Comparison of ENCODE assay signal across 8 cellular contexts in the genomic region with DNA sequence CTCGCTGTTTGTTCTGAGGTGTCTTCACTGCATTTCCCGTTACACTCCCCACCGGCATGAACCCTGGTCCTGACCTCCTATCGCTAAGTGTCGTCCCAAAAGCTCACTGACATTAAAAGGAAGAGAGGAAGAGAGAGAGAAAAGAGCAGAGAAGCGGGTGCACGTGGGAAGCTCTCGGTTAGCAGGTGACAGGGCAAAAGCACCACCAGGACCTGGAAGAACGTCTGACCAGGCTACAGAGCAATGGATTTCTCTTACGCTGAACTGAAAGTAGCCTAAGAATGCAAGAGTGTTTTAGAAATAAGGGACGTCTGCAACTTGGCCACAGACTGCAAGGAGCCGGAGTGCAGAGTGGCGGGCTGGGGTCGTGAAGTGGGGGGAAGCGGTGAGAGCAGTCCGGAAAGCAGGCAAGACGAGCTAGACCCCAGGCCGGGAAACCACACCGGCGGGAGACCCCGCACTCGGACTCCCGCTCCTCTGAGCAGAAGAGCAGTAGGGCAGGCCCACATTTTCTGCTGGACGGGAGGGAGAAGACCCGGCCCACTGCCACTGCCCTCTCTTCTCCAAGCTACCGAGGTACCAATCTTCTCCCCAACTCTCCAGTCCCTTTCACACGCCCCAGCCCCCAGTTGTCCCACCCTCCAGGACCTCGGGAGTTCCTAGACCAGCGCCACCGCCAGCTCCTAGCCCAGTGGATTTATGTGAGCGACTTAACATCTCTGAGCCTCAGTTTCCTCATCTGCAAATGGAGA. TPM values are rescaled to one million over a fixed set of nuclear protein-coding genes. Genes with fewer than 3 reads are reported as not detected.
DNase-seq lines count a peak whose midpoint lies in the region; ATAC-seq and TF ChIP-seq lines count a peak whose summit lies in the region.

No MANE protein-coding gene starts in this region.

- peak; percentile 69 for DNase-seq in NCI-H82 (lab: John Stamatoyannopoulos, UW)
- no peak for DNase-seq in NCI-H82 treated with DMSO at 0.1 percent for 48 hours (lab: John Stamatoyannopoulos, UW; ENCODE audit: unreplicated experiment)
- DNase-seq in dorsolateral prefrontal cortex, result peak in 1 of 10 donors; percentile 19
- peak in 1 of 2 donors; percentile 80 for DNase-seq in aorta
- no peak for DNase-seq in germinal center (ENCODE audit: low spot score)

- no peak for TF ChIP-seq CTCF in dorsolateral prefrontal cortex (IDR thresholded peaks at IDR 0.05 in 54 of 56, conservative IDR thresholded peaks at IDR 0.05 in 2 of 56; ENCODE audit: low read depth in 1 of 56, partially characterized antibody in 56 of 56)

- WGBS in aorta, 2 donors, result 33 to 37% methylated on average over 27 to 31 of the region's 31 CpGs

- H3K4me1 ChIP-seq in muscle layer of duodenum (ENCODE audit: control insufficient read depth in 1 of 2, insufficient read depth in 2 of 2, low read length in 2 of 2) (peaks cover 0 to 6% of the 10 kb centered on the region in 2 donors), aorta (ENCODE audit: control insufficient read depth in 1 of 2, insufficient read depth in 2 of 2, low read length in 2 of 2) (no peaks in the 10 kb centered on the region)

- H3K27me3 ChIP-seq in dorsolateral prefrontal cortex, result no peaks in the 10 kb centered on the region
- H3K27me3 ChIP-seq in muscle layer of duodenum (ENCODE audit: low read depth, low read length), result no peaks in the 10 kb centered on the region
- H3K27me3 ChIP-seq in aorta (ENCODE audit: control insufficient read depth in 1 of 2, insufficient read depth in 2 of 2, low read length in 1 of 2), result no peaks in the 10 kb centered on the region

- intact Hi-C loops in dorsolateral prefrontal cortex (cut with DNase I) (loop anchor here (2.0 kb wide), 2 partner anchors 89 to 223 kb away; a partner anchor contains a TSS), aorta (cut with DNase I) (loop anchor here (10.0 kb wide), 2 partner anchors 221 to 371 kb away; a partner anchor contains a TSS)

- ATAC-seq in SK-N-SH treated with all-trans-retinoic acid at 6 μM for 48 hours (peak; percentile 20), aorta (ENCODE audit: low FRiP score) (no peak), HG03097 (IDR thresholded peaks at IDR 0.05; ENCODE audit: low FRiP score, unreplicated experiment) (no peak)

- H3K9me3 ChIP-seq in muscle layer of duodenum (ENCODE audit: control insufficient read depth in 1 of 2, low read length in 2 of 2), result no peaks in the 10 kb centered on the region
- no peaks in the 10 kb centered on the region for H3K9me3 ChIP-seq in aorta (ENCODE audit: control insufficient read depth, low read length)

- H3K4me3 ChIP-seq in dorsolateral prefrontal cortex, result peak overlapping the region; percentile 64 to 94 (median 84)
- peak overlapping the region; percentile 80 to 85 for H3K4me3 ChIP-seq in muscle layer of duodenum (ENCODE audit: low read depth in 1 of 2, low read length in 2 of 2)
- peak overlapping the region in 1 of 2 donors; percentile 77 for H3K4me3 ChIP-seq in aorta (ENCODE audit: low read length in 2 of 2)

- H3K27ac ChIP-seq in dorsolateral prefrontal cortex, result peak overlapping the region in 47 of 59 donors; percentile 13 to 91 (median 79)
- H3K27ac ChIP-seq in muscle layer of duodenum (ENCODE audit: low read length), result peak overlapping the region; percentile 53
- H3K27ac ChIP-seq in aorta (ENCODE audit: low read depth in 1 of 2, low read length in 2 of 2), result peak overlapping the region; percentile 2 to 94

- H3K36me3 ChIP-seq in muscle layer of duodenum (ENCODE audit: control insufficient read depth in 1 of 2, insufficient read depth in 2 of 2, low read length in 2 of 2), result no peaks in the 10 kb centered on the region
- no peaks in the 10 kb centered on the region for H3K36me3 ChIP-seq in aorta (ENCODE audit: control insufficient read depth in 1 of 2, insufficient read depth in 2 of 2, low read length in 1 of 2)

TF ChIP-seq in SK-N-SH treated with all-trans-retinoic acid at 6 μM for 48 hours, 23 proteins besides CTCF, POLR2A, EP300 and RAD21:
- TF ChIP-seq, protein P1, sequence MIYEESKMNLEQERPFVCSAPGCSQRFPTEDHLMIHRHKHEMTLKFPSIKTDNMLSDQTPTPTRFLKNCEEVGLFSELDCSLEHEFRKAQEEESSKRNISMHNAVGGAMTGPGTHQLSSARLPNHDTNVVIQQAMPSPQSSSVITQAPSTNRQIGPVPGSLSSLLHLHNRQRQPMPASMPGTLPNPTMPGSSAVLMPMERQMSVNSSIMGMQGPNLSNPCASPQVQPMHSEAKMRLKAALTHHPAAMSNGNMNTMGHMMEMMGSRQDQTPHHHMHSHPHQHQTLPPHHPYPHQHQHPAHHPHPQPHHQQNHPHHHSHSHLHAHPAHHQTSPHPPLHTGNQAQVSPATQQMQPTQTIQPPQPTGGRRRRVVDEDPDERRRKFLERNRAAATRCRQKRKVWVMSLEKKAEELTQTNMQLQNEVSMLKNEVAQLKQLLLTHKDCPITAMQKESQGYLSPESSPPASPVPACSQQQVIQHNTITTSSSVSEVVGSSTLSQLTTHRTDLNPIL (CRISPR knock-in tag; IDR thresholded peaks at IDR 0.05; ENCODE audit: low read depth), result no peak
TF ChIP-seq in SK-N-SH treated with all-trans-retinoic acid at 6 μM for 48 hours: peak in this region for 0.

RNA-seq across cellular contexts. Expression of a gene that starts 8.3 kb away (rescaled TPM):
- 10 to 100 TPM; 23.8 to 52.3 (median 34.9) TPM for total RNA-seq in dorsolateral prefrontal cortex
- 100 to 1,000 TPM; 101 to 148 TPM for total RNA-seq in aorta
- 10 to 100 TPM; 21.7 to 58.8 TPM for polyA plus RNA-seq in aorta
